Comparison of ENCODE assay signal across 1 cellular context in genomic region chr17:39604911-39605491, GRCh38.
TF ChIP-seq lines count a peak whose summit lies in the region.

No MANE protein-coding gene starts in this region.

TF ChIP-seq in GM12878, 131 proteins besides CTCF, POLR2A, EP300 and RAD21:
- peak; percentile 52 for TF ChIP-seq MEF2B (IDR thresholded peaks at IDR 0.05; ENCODE audit: partially characterized antibody, poor library complexity, severe bottlenecking)
- no peak for TF ChIP-seq FOXM1 (IDR thresholded peaks at IDR 0.05; ENCODE audit: low read depth, low read length)
- no peak for TF ChIP-seq ZNF207 (IDR thresholded peaks at IDR 0.05; ENCODE audit: borderline replicate concordance)
